In genomic region chr10:80163741-80164341, GRCh38 we compare ENCODE assay signal across 12 cellular contexts. TPM values are rescaled to one million over a fixed set of nuclear protein-coding genes. Genes with fewer than 3 reads are reported as not detected.
DNase-seq lines count a peak whose midpoint lies in the region; ATAC-seq, FAIRE-seq and TF ChIP-seq lines count a peak whose summit lies in the region.
"Had no signal": no experiment of that assay in that cellular context is flagged by ENCODE, and none has a peak within 500 bp of the region (broad histone marks: within the 10 kb centered on the region; RNA-seq: fewer than 3 reads in every experiment).

No MANE protein-coding gene starts in this region.

- peak in 1 of 2 experiments; percentile 54; a peak in 1 of 4 replicates for TF ChIP-seq EP300 in SK-N-SH (IDR thresholded peaks at IDR 0.05; ENCODE audit: borderline replicate concordance in 1 of 2, low read depth in 1 of 2, low read length in 1 of 2)
- no peak for TF ChIP-seq EP300 in K562 (IDR thresholded peaks at IDR 0.05; ENCODE audit: low read length)
- TF ChIP-seq EP300 in tibial nerve (IDR thresholded peaks at IDR 0.05): peak in 1 of 2 donors; percentile 65

- H3K36me3 ChIP-seq in SK-N-SH (replicated peaks in 1 of 2; ENCODE audit: control insufficient read depth in 1 of 2, insufficient read depth in 2 of 2, low read length in 1 of 2): peaks cover 0 to 21% of the 10 kb centered on the region in 2 experiments
- peaks cover 92% of the 10 kb centered on the region for H3K36me3 ChIP-seq in K562 (ENCODE audit: control insufficient read depth, insufficient read depth, low read length)
- H3K36me3 ChIP-seq in keratinocyte (ENCODE audit: control insufficient read depth in 2 of 2, extremely low read depth in 1 of 2, insufficient read depth in 2 of 2, low read length in 2 of 2): peaks cover 22 to 25% of the 10 kb centered on the region in 2 experiments
- H3K36me3 ChIP-seq in tibial nerve: peaks cover 0 to 73% (median 10%) of the 10 kb centered on the region in 3 donors

- H3F3A ChIP-seq in SK-N-SH (replicated peaks; ENCODE audit: insufficient read depth): peaks cover 4% of the 10 kb centered on the region

- DNase-seq in SK-N-SH (no peak), K562 (ENCODE audit: extremely low read depth in 1 of 4, low spot score in 3 of 4) (no peak), keratinocyte (ENCODE audit: low read depth, low spot score) (no peak), tibial nerve (ENCODE audit: low spot score in 2 of 2) (peak in 1 of 2 donors; percentile 55), natural killer cell (no peak)
- DNase-seq in activated CD4-positive, alpha-beta T cell treated with anti-CD3 and anti-CD28 coated beads for 48 hours: no peak
- DNase-seq: erythroblast, Karpas-422 had no signal

- H3K4me3 ChIP-seq in SK-N-SH (ENCODE audit: low read depth in 2 of 2, low read length in 1 of 2): no peak overlapping the region
- H3K4me3 ChIP-seq in K562: no peak overlapping the region
- no peak overlapping the region for H3K4me3 ChIP-seq in keratinocyte (ENCODE audit: control insufficient read depth in 2 of 3, extremely low read depth in 1 of 3, insufficient read depth in 2 of 3, low read depth in 1 of 3, low read length in 3 of 3)
- H3K4me3 ChIP-seq in tibial nerve: no peak overlapping the region

- CTCF ChIA-PET in SK-N-SH (lab: Yijun Ruan, JAX) (interaction anchor here (1.6 to 2.0 kb wide), 2 partner anchors 20 to 59 kb away, joined by 8 to 9 read pairs; no protein-coding TSS in a partner anchor), K562 (lab: Yijun Ruan, JAX; ENCODE audit: low intra/inter-chr PET ratio) (no interaction called here)

- FAIRE-seq in K562 (lab: Jason Lieb, UNC): no peak
- peak; percentile 39 for FAIRE-seq in keratinocyte (lab: Jason Lieb, UNC)

- no peaks in the 10 kb centered on the region for H3K9me3 Mint-ChIP-seq in natural killer cell
- H3K9me3 Mint-ChIP-seq: activated T-helper 1 cell treated with anti-CD3 and anti-CD28 coated beads, Interleukin-12 subunit alpha, Interleukin-12 subunit beta, Interleukin-2, Interleukin-4 antibody, amounts not matched to agents 30 ng/mL and 10 ng/mL and 1 ng/mL, durations not matched to agents 14 hours and 24 hours and 36 hours; neural crest cell had no signal

- H3K4me1 Mint-ChIP-seq in natural killer cell: peaks cover 20 to 28% of the 10 kb centered on the region in 2 donors

- TF ChIP-seq RAD21 in SK-N-SH (IDR thresholded peaks at IDR 0.05; ENCODE audit: low read length): no peak
- no peak for TF ChIP-seq RAD21 in K562 (CRISPR knock-in tag; conservative IDR thresholded peaks at IDR 0.05 in 1 of 2, IDR thresholded peaks at IDR 0.05 in 1 of 2)

- H3K27me3 ChIP-seq in SK-N-SH (ENCODE audit: insufficient read depth) (no peaks in the 10 kb centered on the region), K562 (ENCODE audit: control insufficient read depth in 2 of 2, insufficient read depth in 2 of 2, low read length in 2 of 2) (no peaks in the 10 kb centered on the region), keratinocyte (ENCODE audit: control insufficient read depth, extremely low read depth, insufficient read depth, low read length) (no peaks in the 10 kb centered on the region), tibial nerve (no peaks in the 10 kb centered on the region)

- H2AFZ ChIP-seq in SK-N-SH (ENCODE audit: low read depth) (no peak overlapping the region), K562 (ENCODE audit: low read depth, low read length) (no peak overlapping the region), keratinocyte (ENCODE audit: control insufficient read depth, low read length) (no peak overlapping the region)

- intact Hi-C loops in K562 (cut with micrococcal nuclease): loop anchor here (2.0 kb wide), 1 partner anchor 39 kb away; no protein-coding TSS in a partner anchor
- intact Hi-C loops in natural killer cell (cut with micrococcal nuclease): no loop called here

- peak overlapping the region in 1 of 2 donors; percentile 68 for H3K27ac Mint-ChIP-seq in natural killer cell

- POLR2A ChIA-PET in SK-N-SH (lab: Yijun Ruan, JAX) (no interaction called here), K562 (lab: Yijun Ruan, JAX) (interaction anchor here (0.9 kb wide), 1 partner anchor 13 kb away, joined by 3 read pairs; no protein-coding TSS in a partner anchor)

- no peak overlapping the region for H3K4me3 Mint-ChIP-seq in natural killer cell
- H3K4me3 Mint-ChIP-seq: activated T-helper 1 cell treated with anti-CD3 and anti-CD28 coated beads, Interleukin-12 subunit alpha, Interleukin-12 subunit beta, Interleukin-2, Interleukin-4 antibody, amounts not matched to agents 30 ng/mL and 10 ng/mL and 1 ng/mL, durations not matched to agents 14 hours and 24 hours and 36 hours; neural crest cell had no signal

- in situ Hi-C loops in K562 (cut with MboI): no loop called here

- TF ChIP-seq POLR2A in K562 (conservative IDR thresholded peaks at IDR 0.05): no peak
- no peak for TF ChIP-seq POLR2A in tibial nerve (IDR thresholded peaks at IDR 0.05)

- ATAC-seq in SK-N-SH treated with all-trans-retinoic acid at 6 μM for 48 hours (no peak), K562 (no peak), natural killer cell (no peak), HG02840 (IDR thresholded peaks at IDR 0.05; ENCODE audit: low FRiP score, unreplicated experiment) (no peak)

- BruUV-seq in K562 (replicated peaks; lab: Mats Ljungman, UMichigan): no TSS peak

- no peaks in the 10 kb centered on the region for H3K9me3 ChIP-seq in SK-N-SH
- H3K9me3 ChIP-seq in K562 (replicated peaks; ENCODE audit: control insufficient read depth, insufficient read depth, low read depth, low read length): no peaks in the 10 kb centered on the region
- H3K9me3 ChIP-seq in keratinocyte (ENCODE audit: control insufficient read depth, low read depth, low read length): no peaks in the 10 kb centered on the region
- H3K9me3 ChIP-seq in tibial nerve: no peaks in the 10 kb centered on the region

- H3K4me2 ChIP-seq in SK-N-SH (peak overlapping the region; percentile 52; the same call in 1 of the 2 replicates), K562 (ENCODE audit: insufficient read depth, low read length) (no peak overlapping the region), keratinocyte (ENCODE audit: control insufficient read depth, extremely low read depth, insufficient read depth, low read depth, low read length) (peak overlapping the region; percentile 41)

- peaks cover 8% of the 10 kb centered on the region for H3K36me3 Mint-ChIP-seq in natural killer cell

- H3K9me2 ChIP-seq in SK-N-SH: no peaks in the 10 kb centered on the region

- H3K9ac ChIP-seq in SK-N-SH (no peak overlapping the region), K562 (ENCODE audit: insufficient read depth in 1 of 2, low read depth in 2 of 2, low read length in 2 of 2) (peak overlapping the region in 1 of 2 experiments; percentile 49; a peak in 2 of 4 replicates), keratinocyte (ENCODE audit: control insufficient read depth, extremely low read depth, insufficient read depth, low read length) (no peak overlapping the region)

- H3K9me1 ChIP-seq in K562 (ENCODE audit: control insufficient read depth, insufficient read depth, low read length) (peaks cover 11% of the 10 kb centered on the region), keratinocyte (ENCODE audit: control insufficient read depth, extremely low read depth, insufficient read depth, low read length) (peaks cover 2% of the 10 kb centered on the region)

- peaks cover 10 to 36% of the 10 kb centered on the region in 2 experiments; a peak in 3 of 4 replicates for H3K4me1 ChIP-seq in SK-N-SH (ENCODE audit: control insufficient read depth in 1 of 2, insufficient read depth in 2 of 2, low read depth in 1 of 2, low read length in 1 of 2)
- H3K4me1 ChIP-seq in K562 (replicated peaks in 1 of 2; ENCODE audit: control insufficient read depth in 2 of 2, insufficient read depth in 2 of 2, low read length in 2 of 2): peaks cover 11 to 28% of the 10 kb centered on the region in 2 experiments
- peaks cover 43% of the 10 kb centered on the region for H3K4me1 ChIP-seq in keratinocyte (ENCODE audit: control insufficient read depth, extremely low read depth, insufficient read depth, low read length)
- H3K4me1 ChIP-seq in tibial nerve: peaks cover 0 to 99% (median 44%) of the 10 kb centered on the region in 4 donors

- no peak for TF ChIP-seq CTCF in SK-N-SH (IDR thresholded peaks at IDR 0.05)
- no peak for TF ChIP-seq CTCF in K562 (IDR thresholded peaks at IDR 0.05 in 2 of 3, conservative IDR thresholded peaks at IDR 0.05 in 1 of 3; ENCODE audit: insufficient read depth in 2 of 3, low read depth in 1 of 3, low read length in 3 of 3)
- no peak for TF ChIP-seq CTCF in keratinocyte (optimal IDR thresholded peaks at IDR 0.05 in 1 of 3, IDR thresholded peaks at IDR 0.05 in 1 of 3, conservative IDR thresholded peaks at IDR 0.05 in 1 of 3; ENCODE audit: extremely low read depth in 1 of 3, insufficient read depth in 2 of 3, low read length in 3 of 3)
- no peak for TF ChIP-seq CTCF in tibial nerve (IDR thresholded peaks at IDR 0.05)
- no peak for TF ChIP-seq CTCF in natural killer cell (IDR thresholded peaks at IDR 0.05)

- H3K79me2 ChIP-seq in SK-N-SH (ENCODE audit: insufficient read depth) (no peaks in the 10 kb centered on the region; the same call in 1 of the 2 replicates), K562 (ENCODE audit: control insufficient read depth, insufficient read depth, low read length) (no peaks in the 10 kb centered on the region), keratinocyte (ENCODE audit: control insufficient read depth, insufficient read depth, low read length) (no peaks in the 10 kb centered on the region)

- no peak overlapping the region; a peak in 1 of 4 replicates for H3K27ac ChIP-seq in SK-N-SH (ENCODE audit: low read depth in 2 of 2, low read length in 1 of 2)
- no peak overlapping the region for H3K27ac ChIP-seq in K562 (ENCODE audit: extremely low read depth, low read depth, low read length)
- no peak overlapping the region for H3K27ac ChIP-seq in keratinocyte (ENCODE audit: control insufficient read depth, insufficient read depth, low read length)
- H3K27ac ChIP-seq in tibial nerve: peak overlapping the region in 3 of 4 donors; percentile 38 to 81 (median 58)

- WGBS in SK-N-SH (ENCODE audit: low lambda C conversion rate): 92% methylated on average over 4 of the region's 8 CpGs
- WGBS in K562 (ENCODE audit: insufficient coverage, low coverage, missing lambda C conversion rate): 93% methylated on average over 8 of the region's 8 CpGs
- WGBS in tibial nerve, 2 donors: 50 to 71% methylated on average over 8 of the region's 8 CpGs

- dilution Hi-C loops in keratinocyte (cut with MboI; ENCODE audit: extremely low pct_ligation_motif_present, low sequenced_read_pairs): no loop called here

- no peaks in the 10 kb centered on the region; the same call in 1 of the 2 replicates for H4K20me1 ChIP-seq in SK-N-SH (ENCODE audit: insufficient read depth)
- H4K20me1 ChIP-seq in K562 (replicated peaks; ENCODE audit: control insufficient read depth, insufficient read depth, low read length): peaks cover 13% of the 10 kb centered on the region; the same call in 1 of the 2 replicates
- no peaks in the 10 kb centered on the region for H4K20me1 ChIP-seq in keratinocyte (ENCODE audit: control insufficient read depth, extremely low read depth, insufficient read depth, low read length)

- no peaks in the 10 kb centered on the region for H3K27me3 Mint-ChIP-seq in natural killer cell (ENCODE audit: low read depth in 2 of 2)

RNA-seq across cellular contexts. Expression of gene PLAC9, which starts 31.3 kb away (rescaled TPM):
- polyA plus RNA-seq in SK-N-SH (2012; rRNA removed): 0.21 TPM in 1 of 2 replicates, not detected in the other
- polyA plus RNA-seq in SK-N-SH (2012; cell fraction: cytosol; rRNA removed): 0.10 and 0.29 TPM in 2 replicates
- polyA plus RNA-seq in SK-N-SH (2012; cell fraction: nucleus; rRNA removed): 0.14 and 0.62 TPM in 2 replicates
- total RNA-seq in K562 (2011; cell fraction: chromatin; rRNA removed; ENCODE audit: low replicate concordance): not detected in 2 replicates
- total RNA-seq in K562 (2011; cell fraction: nucleolus; rRNA removed): not detected in 2 replicates
- total RNA-seq in K562 (2011; cell fraction: nucleoplasm; rRNA removed): not detected in 2 replicates
- total RNA-seq in K562 (2014; rRNA removed): not detected in 2 replicates
- total RNA-seq in K562 (2014; rRNA removed; fragmentation: Illumina TruSeq; extraction: Trizol): not detected in 2 replicates
- total RNA-seq in K562 (2015; rRNA removed; fragmentation: Illumina TruSeq; extraction: Trizol): not detected in 2 replicates
- total RNA-seq in K562 (2021): not detected in 2 replicates
- polyA plus RNA-seq in K562 (2011; rRNA removed): not detected in 2 replicates
- polyA plus RNA-seq in K562 (2011; cell fraction: cytosol; rRNA removed): not detected in 2 replicates
- not detected in 2 replicates for polyA plus RNA-seq in K562 (2011; cell fraction: nucleus; rRNA removed)
- polyA plus RNA-seq in K562 (2012): 0.20 TPM in 1 of 2 replicates, not detected in the other
- not detected in 2 replicates for polyA plus RNA-seq in K562 (2014; fragmentation: Illumina TruSeq; extraction: Trizol)
- polyA plus RNA-seq in K562 (2014; fragmentation: Nextera tagmentation; extraction: Ambion mirVana): not detected
- not detected in 2 replicates for polyA plus RNA-seq in K562 (2014; rRNA removed)
- polyA minus RNA-seq in K562 (2011; rRNA and poly(A)+ RNA removed): not detected in 2 replicates
- polyA minus RNA-seq in K562 (2011; cell fraction: cytosol; rRNA and poly(A)+ RNA removed): not detected in 2 replicates
- polyA minus RNA-seq in K562 (2011; cell fraction: nucleus; rRNA and poly(A)+ RNA removed): not detected in 2 replicates
- 0.39 to 0.70 TPM in 2 of 3 replicates, not detected in the other for polyA plus RNA-seq in keratinocyte
- not detected for polyA plus RNA-seq in keratinocyte (2011; ENCODE audit: low read depth)
- polyA plus RNA-seq in keratinocyte (2011; cell fraction: cytosol; rRNA removed): 0.18 and 0.68 TPM in 2 replicates
- not detected in 2 replicates for polyA plus RNA-seq in keratinocyte (2011; cell fraction: nucleus; rRNA removed)
- polyA plus RNA-seq in keratinocyte (2012; ENCODE audit: low replicate concordance): 0.21 and 1.5 TPM in 2 replicates
- polyA minus RNA-seq in keratinocyte: not detected in 3 replicates
- polyA minus RNA-seq in keratinocyte (2011; cell fraction: cytosol; rRNA and poly(A)+ RNA removed): not detected
- not detected in 2 replicates for polyA minus RNA-seq in keratinocyte (2011; cell fraction: nucleus; rRNA and poly(A)+ RNA removed)
- total RNA-seq in tibial nerve: 100 to 1,000 TPM in 3 of 4 donors, 10 to 100 TPM in 1; 63.3 to 199 (median 140) TPM
- total RNA-seq in natural killer cell: not detected
- total RNA-seq: activated T-helper 1 cell treated with anti-CD3 and anti-CD28 coated beads, Interleukin-12 subunit alpha, Interleukin-12 subunit beta, Interleukin-2, Interleukin-4 antibody, amounts not matched to agents 30 ng/mL and 10 ng/mL and 1 ng/mL, durations not matched to agents 14 hours and 24 hours and 36 hours had no signal

RNA-seq across cellular contexts. Expression of gene ANXA11, which starts 41.5 kb away (rescaled TPM):
- polyA plus RNA-seq in SK-N-SH (2012; rRNA removed) (50.9 and 53.6 TPM in 2 replicates), K562 (2011; rRNA removed) (110 and 146 TPM in 2 replicates), K562 (2014; fragmentation: Illumina TruSeq; extraction: Trizol) (212 and 243 TPM in 2 replicates), K562 (2014; fragmentation: Nextera tagmentation; extraction: Ambion mirVana) (10 to 100 TPM; 43.6 to 70.0 TPM), K562 (2014; rRNA removed) (95.7 and 97.6 TPM in 2 replicates), keratinocyte (69.7 to 97.9 TPM (median 93.9 TPM) in 3 replicates)
- 42.2 and 48.2 TPM in 2 replicates for polyA plus RNA-seq in SK-N-SH (2012; cell fraction: cytosol; rRNA removed)
- 59.9 and 66.6 TPM in 2 replicates for polyA plus RNA-seq in SK-N-SH (2012; cell fraction: nucleus; rRNA removed)
- total RNA-seq in K562 (2011; cell fraction: chromatin; rRNA removed; ENCODE audit: low replicate concordance): 76.5 and 119 TPM in 2 replicates
- total RNA-seq in K562 (2011; cell fraction: nucleolus; rRNA removed): 60.7 and 61.5 TPM in 2 replicates
- 69.1 and 105 TPM in 2 replicates for total RNA-seq in K562 (2011; cell fraction: nucleoplasm; rRNA removed)
- total RNA-seq in K562 (2014; rRNA removed) (109 and 153 TPM in 2 replicates), K562 (2014; rRNA removed; fragmentation: Illumina TruSeq; extraction: Trizol) (107 and 116 TPM in 2 replicates), K562 (2015; rRNA removed; fragmentation: Illumina TruSeq; extraction: Trizol) (148 and 173 TPM in 2 replicates), K562 (2021) (182 and 201 TPM in 2 replicates), tibial nerve (100 to 1,000 TPM in 3 of 4 donors, 10 to 100 TPM in 1; 99.8 to 128 (median 113) TPM), natural killer cell (100 to 1,000 TPM; 213 to 264 (median 245) TPM)
- polyA plus RNA-seq in K562 (2011; cell fraction: cytosol; rRNA removed): 75.9 and 170 TPM in 2 replicates
- polyA plus RNA-seq in K562 (2011; cell fraction: nucleus; rRNA removed): 61.3 and 66.0 TPM in 2 replicates
- 265 and 356 TPM in 2 replicates for polyA plus RNA-seq in K562 (2012)
- 62.3 and 65.3 TPM in 2 replicates for polyA minus RNA-seq in K562 (2011; rRNA and poly(A)+ RNA removed)
- polyA minus RNA-seq in K562 (2011; cell fraction: cytosol; rRNA and poly(A)+ RNA removed): 86.2 and 98.5 TPM in 2 replicates
- polyA minus RNA-seq in K562 (2011; cell fraction: nucleus; rRNA and poly(A)+ RNA removed): 25.7 and 32.5 TPM in 2 replicates
- 91.9 TPM for polyA plus RNA-seq in keratinocyte (2011; ENCODE audit: low read depth)
- 74.0 and 78.2 TPM in 2 replicates for polyA plus RNA-seq in keratinocyte (2011; cell fraction: cytosol; rRNA removed)
- polyA plus RNA-seq in keratinocyte (2011; cell fraction: nucleus; rRNA removed): 57.5 and 68.2 TPM in 2 replicates
- polyA plus RNA-seq in keratinocyte (2012; ENCODE audit: low replicate concordance): 208 and 241 TPM in 2 replicates
- polyA minus RNA-seq in keratinocyte: 70.1 to 90.2 TPM (median 79.3 TPM) in 3 replicates
- polyA minus RNA-seq in keratinocyte (2011; cell fraction: cytosol; rRNA and poly(A)+ RNA removed): 112 TPM
- polyA minus RNA-seq in keratinocyte (2011; cell fraction: nucleus; rRNA and poly(A)+ RNA removed): 30.8 and 36.9 TPM in 2 replicates

Comparison
In these comparisons a context has a peak if more than half of its experiments do, and no peak if none do; other contexts are left out.
1. H3K27ac ChIP-seq: peak in tibial nerve (3 of 4); none in SK-N-SH (0 of 2), K562 (single experiment) and keratinocyte (single experiment).
2. RNA of gene PLAC9, which starts 31.3 kb away (total RNA-seq): 63.3 to 199 TPM in tibial nerve; not detected in K562 and not detected in natural killer cell; every median in the first group is over 10 times any median in the second.
3. Of the 27 proteins assayed by ChIP-seq in both K562 and SK-N-SH: peak only in K562: none; only in SK-N-SH: MEF2A and NFIC; in both: none; in neither: 24; mixed calls (peak in some experiments, not most) for 1.